In the genomic region with DNA sequence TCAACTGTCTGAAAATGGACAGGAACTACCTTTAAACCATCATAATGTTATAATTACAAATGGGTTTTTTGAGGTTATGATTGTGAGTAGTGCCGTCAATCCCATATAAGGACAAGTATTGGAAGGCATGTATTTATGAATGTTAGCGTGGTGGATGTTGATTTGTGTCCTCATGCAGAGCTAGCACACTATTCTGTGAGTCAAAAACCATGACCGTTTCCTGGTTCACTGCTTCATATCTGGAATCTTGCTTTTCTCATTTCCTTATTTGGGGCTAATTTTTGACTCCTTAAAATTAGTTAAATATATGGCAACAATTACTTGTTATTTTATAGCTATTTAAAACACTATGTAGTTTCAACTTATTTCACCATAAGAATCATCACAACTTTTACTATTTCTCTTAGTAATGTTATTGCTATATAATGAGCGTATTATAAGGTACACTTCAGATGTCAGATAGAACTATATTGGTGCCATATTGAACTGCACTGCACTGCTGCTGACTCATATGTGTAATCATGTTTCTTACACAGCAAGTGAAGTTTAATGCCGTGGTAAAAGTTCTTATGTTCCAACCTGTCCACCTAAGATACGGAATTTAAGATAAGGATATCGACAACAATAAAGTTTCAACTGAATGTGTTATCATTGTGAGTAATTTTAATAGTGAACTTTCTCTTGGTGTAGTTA, we compare ENCODE assay signal across 15 cellular contexts.
DNase-seq lines count a peak whose midpoint lies in the region; ATAC-seq, FAIRE-seq and TF ChIP-seq lines count a peak whose summit lies in the region.
"Had no signal": no experiment of that assay in that cellular context is flagged by ENCODE, and none has a peak within 500 bp of the region (broad histone marks: within the 10 kb centered on the region; RNA-seq: fewer than 3 reads in every experiment).

No MANE protein-coding gene starts in this region.

- intact Hi-C loops in breast epithelium (cut with DNase I; ENCODE audit: low total_unique reads), result no loop called here
- intact Hi-C loops in ovary (cut with DNase I), result no loop called here

- DNase-seq in GM18507 (ENCODE audit: extremely low spot score, insufficient read length, low read depth), result peak; percentile 22
- no peak for DNase-seq in breast epithelium (ENCODE audit: low spot score in 2 of 2)
- DNase-seq in NCI-H524 (lab: John Stamatoyannopoulos, UW), result no peak
- DNase-seq in ovary, result no peak
- no peak for DNase-seq in RPMI8226
- DNase-seq: activated naive CD8-positive, alpha-beta T cell treated with anti-CD3 and anti-CD28 coated beads, Interleukin-2, amount 50 U/mL, for 24 hours; GOT3; KBM-7; NCI-H2107; stimulated activated CD4-positive, alpha-beta T cell treated with anti-CD3 and anti-CD28 coated beads, Interleukin-15, amount 100 ng/mL, for 24 hours; T-helper 9 cell had no signal

- no peak for TF ChIP-seq POLR2A in breast epithelium (IDR thresholded peaks at IDR 0.05)
- no peak for TF ChIP-seq POLR2A in ovary (IDR thresholded peaks at IDR 0.05)

- peak; percentile 89 for FAIRE-seq in GM18507 (lab: Jason Lieb, UNC)
- FAIRE-seq: RCC 7860 had no signal

- H3K4me3 ChIP-seq in breast epithelium (no peak overlapping the region), ovary (no peak overlapping the region)

- TF ChIP-seq EP300 in ovary (IDR thresholded peaks at IDR 0.05), result no peak

- H3K27ac ChIP-seq in breast epithelium (no peak overlapping the region), ovary (no peak overlapping the region)

- no peaks in the 10 kb centered on the region for H3K9me3 ChIP-seq in breast epithelium
- H3K9me3 ChIP-seq in ovary, result no peaks in the 10 kb centered on the region

- H3K4me1 ChIP-seq in breast epithelium, result no peaks in the 10 kb centered on the region
- H3K4me1 ChIP-seq in ovary (ENCODE audit: insufficient read depth), result no peaks in the 10 kb centered on the region

- 92 to 94% (median 94%) methylated on average over 7 of the region's 7 CpGs for WGBS in ovary, 3 donors

- TF ChIP-seq CTCF in breast epithelium (IDR thresholded peaks at IDR 0.05), result no peak
- no peak for TF ChIP-seq CTCF in ovary (IDR thresholded peaks at IDR 0.05)

- H3K27me3 ChIP-seq in breast epithelium (no peaks in the 10 kb centered on the region), ovary (no peaks in the 10 kb centered on the region)

- no peaks in the 10 kb centered on the region for H3K36me3 ChIP-seq in breast epithelium
- H3K36me3 ChIP-seq in ovary, result no peaks in the 10 kb centered on the region

- ATAC-seq in GM19468 (IDR thresholded peaks at IDR 0.05; ENCODE audit: extremely low read depth, unreplicated experiment) (peak; percentile 54), HG02870 (IDR thresholded peaks at IDR 0.05; ENCODE audit: unreplicated experiment) (peak; percentile 95), HG03460 (IDR thresholded peaks at IDR 0.05; ENCODE audit: unreplicated experiment) (peak; percentile 83)
- ATAC-seq: activated naive CD8-positive, alpha-beta T cell treated with anti-CD3 and anti-CD28 coated beads, Interleukin-2, amount 50 U/mL, for 24 hours had no signal
